Comparison of ENCODE assay signal across 8 cellular contexts in genomic region chr13:18643644-18644172, GRCh38.
DNase-seq lines count a peak whose midpoint lies in the region; ATAC-seq, FAIRE-seq and TF ChIP-seq lines count a peak whose summit lies in the region.
"Not testable (repeated sequence)": the region's sequence is repeated elsewhere in the genome, so short reads cannot be mapped to it uniquely, and the experiment has no call there.

No MANE protein-coding gene starts in this region.

- not testable (repeated sequence) for H3K9ac ChIP-seq in keratinocyte (ENCODE audit: control insufficient read depth, extremely low read depth, insufficient read depth, low read length)

- TF ChIP-seq CTCF in Panc1 (IDR thresholded peaks at IDR 0.05) (peak; percentile 36), keratinocyte (optimal IDR thresholded peaks at IDR 0.05 in 1 of 3, IDR thresholded peaks at IDR 0.05 in 1 of 3, conservative IDR thresholded peaks at IDR 0.05 in 1 of 3; ENCODE audit: extremely low read depth in 1 of 3, insufficient read depth in 2 of 3, low read length in 3 of 3) (peak in 2 of 3 experiments; percentile 14 to 20)
- not testable (repeated sequence) for TF ChIP-seq CTCF in transverse colon (IDR thresholded peaks at IDR 0.05)

- dilution Hi-C loops in keratinocyte (cut with MboI; ENCODE audit: extremely low pct_ligation_motif_present, low sequenced_read_pairs) = not testable (repeated sequence)

- H3K27me3 ChIP-seq in Panc1 (ENCODE audit: control insufficient read depth, insufficient read depth, low read length); keratinocyte (ENCODE audit: control insufficient read depth, extremely low read depth, insufficient read depth, low read length); transverse colon: not testable (repeated sequence)

- H3K79me2 ChIP-seq in keratinocyte (ENCODE audit: control insufficient read depth, insufficient read depth, low read length) = not testable (repeated sequence)

- not testable (repeated sequence) for TF ChIP-seq EP300 in transverse colon (IDR thresholded peaks at IDR 0.05; ENCODE audit: low read depth)

- H3K9me3 Mint-ChIP-seq in activated CD4-positive, alpha-beta T cell treated with anti-CD3 and anti-CD28 coated beads, Interleukin-2, amount 10 ng/mL, durations not matched to agents 24 days and 14 days; activated T-helper 1 cell treated with anti-CD3 and anti-CD28 coated beads, Interleukin-12 subunit alpha, Interleukin-12 subunit beta, Interleukin-2, Interleukin-4 antibody, amounts not matched to agents 30 ng/mL and 10 ng/mL and 1 ng/mL, durations not matched to agents 14 hours and 24 hours and 36 hours: not testable (repeated sequence)

- WGBS in transverse colon (ENCODE audit: low coverage in 1 of 2), 2 donors = 62% methylated on average over 6 of the region's 8 CpGs; no CpG with 5 or more reads in 1 of the 2 donors

- H2AFZ ChIP-seq in keratinocyte (ENCODE audit: control insufficient read depth, low read length) = not testable (repeated sequence)

- POLR2A ChIA-PET in Panc1 (lab: Charles Lee) = not testable (repeated sequence)

- DNase-seq in DMS 273 (lab: John Stamatoyannopoulos, UW; ENCODE audit: unreplicated experiment) (peak; percentile 2), LoVo (ENCODE audit: low spot score) (peak; percentile 1), transverse colon (peak; percentile 8)
- not testable (repeated sequence) for DNase-seq in Panc1 (ENCODE audit: low read depth, low spot score); keratinocyte (ENCODE audit: low read depth, low spot score)
- peak; percentile 70 for DNase-seq in activated CD4-positive, alpha-beta T cell treated with anti-CD3 and anti-CD28 coated beads, Interleukin-2, amount 10 ng/mL, durations not matched to agents 24 days and 14 days
- peak; percentile 0 for DNase-seq in activated T-helper 1 cell treated with anti-CD3 and anti-CD28 coated beads, Interleukin-12 subunit alpha, Interleukin-12 subunit beta, Interleukin-2, Interleukin-4 antibody, amounts not matched to agents 30 ng/mL and 10 ng/mL and 1 ng/mL, durations not matched to agents 14 hours and 24 hours and 36 hours (ENCODE audit: low spot score)
- DNase-seq in stimulated activated CD4-positive, alpha-beta T cell treated with anti-CD3 and anti-CD28 coated beads, Interleukin-15, amount 100 ng/mL, for 48 hours (ENCODE audit: low read depth in 2 of 2) = peak; percentile 1 to 11

- H3K27ac Mint-ChIP-seq in activated CD4-positive, alpha-beta T cell treated with anti-CD3 and anti-CD28 coated beads, Interleukin-2, amount 10 ng/mL, durations not matched to agents 24 days and 14 days; activated T-helper 1 cell treated with anti-CD3 and anti-CD28 coated beads, Interleukin-12 subunit alpha, Interleukin-12 subunit beta, Interleukin-2, Interleukin-4 antibody, amounts not matched to agents 30 ng/mL and 10 ng/mL and 1 ng/mL, durations not matched to agents 14 hours and 24 hours and 36 hours: not testable (repeated sequence)

- not testable (repeated sequence) for H3K27ac ChIP-seq in Panc1 (ENCODE audit: low read length); keratinocyte (ENCODE audit: control insufficient read depth, insufficient read depth, low read length); transverse colon

- not testable (repeated sequence) for H3K36me3 Mint-ChIP-seq in activated CD4-positive, alpha-beta T cell treated with anti-CD3 and anti-CD28 coated beads, Interleukin-2, amount 10 ng/mL, durations not matched to agents 24 days and 14 days (ENCODE audit: low read depth); activated T-helper 1 cell treated with anti-CD3 and anti-CD28 coated beads, Interleukin-12 subunit alpha, Interleukin-12 subunit beta, Interleukin-2, Interleukin-4 antibody, amounts not matched to agents 30 ng/mL and 10 ng/mL and 1 ng/mL, durations not matched to agents 14 hours and 24 hours and 36 hours (ENCODE audit: low read depth)

- ATAC-seq in Panc1 = not testable (repeated sequence)

- not testable (repeated sequence) for H3K27me3 Mint-ChIP-seq in activated CD4-positive, alpha-beta T cell treated with anti-CD3 and anti-CD28 coated beads, Interleukin-2, amount 10 ng/mL, durations not matched to agents 24 days and 14 days; activated T-helper 1 cell treated with anti-CD3 and anti-CD28 coated beads, Interleukin-12 subunit alpha, Interleukin-12 subunit beta, Interleukin-2, Interleukin-4 antibody, amounts not matched to agents 30 ng/mL and 10 ng/mL and 1 ng/mL, durations not matched to agents 14 hours and 24 hours and 36 hours (ENCODE audit: insufficient read depth)

- not testable (repeated sequence) for BruUV-seq in Panc1 (replicated peaks; lab: Mats Ljungman, UMichigan)

- CTCF ChIA-PET in Panc1 (lab: Charles Lee) = not testable (repeated sequence)

- TF ChIP-seq POLR2A in transverse colon (IDR thresholded peaks at IDR 0.05) = not testable (repeated sequence)

- not testable (repeated sequence) for H3K4me3 ChIP-seq in Panc1 (ENCODE audit: low read depth in 2 of 2, low read length in 2 of 2); keratinocyte (ENCODE audit: control insufficient read depth in 2 of 3, extremely low read depth in 1 of 3, insufficient read depth in 2 of 3, low read depth in 1 of 3, low read length in 3 of 3); transverse colon

- not testable (repeated sequence) for H4K20me1 ChIP-seq in keratinocyte (ENCODE audit: control insufficient read depth, extremely low read depth, insufficient read depth, low read length)

- intact Hi-C loops in Panc1 (cut with micrococcal nuclease; ENCODE audit: unreplicated experiment); activated CD4-positive, alpha-beta T cell treated with anti-CD3 and anti-CD28 coated beads, Interleukin-2, amount 10 ng/mL, durations not matched to agents 24 days and 14 days (cut with micrococcal nuclease); activated T-helper 1 cell treated with anti-CD3 and anti-CD28 coated beads, Interleukin-12 subunit alpha, Interleukin-12 subunit beta, Interleukin-2, Interleukin-4 antibody, amounts not matched to agents 30 ng/mL and 10 ng/mL and 1 ng/mL, durations not matched to agents 14 hours and 24 hours and 36 hours (cut with micrococcal nuclease); transverse colon (cut with DNase I; ENCODE audit: low total_unique reads): not testable (repeated sequence)

- H3K36me3 ChIP-seq in Panc1 (ENCODE audit: control insufficient read depth, insufficient read depth, low read length); keratinocyte (ENCODE audit: control insufficient read depth in 2 of 2, extremely low read depth in 1 of 2, insufficient read depth in 2 of 2, low read length in 2 of 2); transverse colon: not testable (repeated sequence)

- not testable (repeated sequence) for H3K9me3 ChIP-seq in Panc1 (ENCODE audit: control insufficient read depth, insufficient read depth, low read depth, low read length); keratinocyte (ENCODE audit: control insufficient read depth, low read depth, low read length); transverse colon

- H3K4me2 ChIP-seq in keratinocyte (ENCODE audit: control insufficient read depth, extremely low read depth, insufficient read depth, low read depth, low read length) = not testable (repeated sequence)

- H3K4me1 ChIP-seq in Panc1 (ENCODE audit: control insufficient read depth, insufficient read depth, low read length); keratinocyte (ENCODE audit: control insufficient read depth, extremely low read depth, insufficient read depth, low read length); transverse colon: not testable (repeated sequence)

- H3K9me1 ChIP-seq in keratinocyte (ENCODE audit: control insufficient read depth, extremely low read depth, insufficient read depth, low read length) = not testable (repeated sequence)

- not testable (repeated sequence) for FAIRE-seq in keratinocyte (lab: Jason Lieb, UNC)

- not testable (repeated sequence) for H3K4me1 Mint-ChIP-seq in activated CD4-positive, alpha-beta T cell treated with anti-CD3 and anti-CD28 coated beads, Interleukin-2, amount 10 ng/mL, durations not matched to agents 24 days and 14 days; activated T-helper 1 cell treated with anti-CD3 and anti-CD28 coated beads, Interleukin-12 subunit alpha, Interleukin-12 subunit beta, Interleukin-2, Interleukin-4 antibody, amounts not matched to agents 30 ng/mL and 10 ng/mL and 1 ng/mL, durations not matched to agents 14 hours and 24 hours and 36 hours (ENCODE audit: low read depth)

- H3K4me3 Mint-ChIP-seq in activated CD4-positive, alpha-beta T cell treated with anti-CD3 and anti-CD28 coated beads, Interleukin-2, amount 10 ng/mL, durations not matched to agents 24 days and 14 days; activated T-helper 1 cell treated with anti-CD3 and anti-CD28 coated beads, Interleukin-12 subunit alpha, Interleukin-12 subunit beta, Interleukin-2, Interleukin-4 antibody, amounts not matched to agents 30 ng/mL and 10 ng/mL and 1 ng/mL, durations not matched to agents 14 hours and 24 hours and 36 hours: not testable (repeated sequence)

- in situ Hi-C loops in Panc1 (cut with HindIII; ENCODE audit: low pct_unique_long_range_greater_than_20kb, low sequenced_read_pairs); transverse colon (cut with MboI; ENCODE audit: low pct_ligation_motif_present in 1 of 4, low pct_unique_long_range_greater_than_20kb in 1 of 4, low sequenced_read_pairs in 3 of 4): not testable (repeated sequence)
